Comparison of ENCODE assay signal across 8 cellular contexts in genomic region chr19:35266149-35266903, GRCh38. TPM values are rescaled to one million over a fixed set of nuclear protein-coding genes. Genes with fewer than 3 reads are reported as not detected.
DNase-seq lines count a peak whose midpoint lies in the region; ATAC-seq and TF ChIP-seq lines count a peak whose summit lies in the region.

No MANE protein-coding gene starts in this region.

- peak overlapping the region; percentile 48 for H3K4me3 Mint-ChIP-seq in WTC11

- TF ChIP-seq CTCF in GM12864 (IDR thresholded peaks at IDR 0.05; ENCODE audit: low read depth, low read length, missing control alignments) (no peak), WTC11 (IDR thresholded peaks at IDR 0.05) (no peak), fibroblast of villous mesenchyme (IDR thresholded peaks at IDR 0.05; ENCODE audit: insufficient read depth, low read depth, low read length) (no peak), retinal pigment epithelial cell (conservative IDR thresholded peaks at IDR 0.05; ENCODE audit: low read depth, low read length) (no peak)

- peaks cover 7% of the 10 kb centered on the region for H3K4me1 Mint-ChIP-seq in WTC11

- H3K9me3 Mint-ChIP-seq in WTC11, result no peaks in the 10 kb centered on the region

- no peaks in the 10 kb centered on the region for H3K27me3 Mint-ChIP-seq in WTC11 (ENCODE audit: low read depth)

- ATAC-seq in WTC11, result no peak

- H3K27ac Mint-ChIP-seq in WTC11, result peak overlapping the region; percentile 84

- H3K4me3 ChIP-seq in GM12864 (ENCODE audit: low read depth, low read length), result peak overlapping the region; percentile 87
- peak overlapping the region; percentile 71 for H3K4me3 ChIP-seq in fibroblast of villous mesenchyme (ENCODE audit: low read depth, low read length)
- peak overlapping the region; percentile 80 for H3K4me3 ChIP-seq in retinal pigment epithelial cell (ENCODE audit: low read length)

- POLR2A ChIA-PET in WTC11 (lab: Charles Lee), result interaction anchor here (0.6 kb wide), 1 partner anchor 20 kb away, joined by 3 read pairs; no protein-coding TSS in a partner anchor

- H3K36me3 Mint-ChIP-seq in WTC11, result peaks cover 28% of the 10 kb centered on the region

- no peak for DNase-seq in GM12864 (ENCODE audit: low read depth)
- DNase-seq in WTC11 (ENCODE audit: low spot score), result no peak
- DNase-seq in fibroblast of villous mesenchyme (ENCODE audit: low read depth), result no peak
- DNase-seq in retinal pigment epithelial cell (ENCODE audit: low read depth), result no peak
- no peak for DNase-seq in OCI-M1 (lab: John Stamatoyannopoulos, UW)
- no peak for DNase-seq in NCI-H2196 treated with DMSO at 0.1 percent for 48 hours (lab: John Stamatoyannopoulos, UW; ENCODE audit: unreplicated experiment)
- DNase-seq in NCI-H146 (lab: John Stamatoyannopoulos, UW), result no peak
- DNase-seq in NCI-H446 (lab: John Stamatoyannopoulos, UW), result no peak

- CTCF ChIA-PET in WTC11 (lab: Charles Lee), result interaction anchor here (0.6 to 2.5 kb wide), 6 partner anchors 28 to 211 kb away, joined by 3 to 8 read pairs (median 3); no protein-coding TSS in a partner anchor

TF ChIP-seq in WTC11, 78 proteins besides CTCF, POLR2A, EP300 and RAD21:
- TF ChIP-seq ZNF416 (CRISPR knock-in tag; IDR thresholded peaks at IDR 0.05) (0 out of 2 replicates have a peak, but pooled peaks have one; percentile 64), ZNF138 (CRISPR knock-in tag; conservative IDR thresholded peaks at IDR 0.05) (no peak), FOXP1 (CRISPR knock-in tag; IDR thresholded peaks at IDR 0.05; ENCODE audit: borderline replicate concordance) (no peak)
TF ChIP-seq in WTC11: peak in this region for 1.

RNA-seq across cellular contexts. Expression of gene USF2, which starts 2.4 kb away (rescaled TPM):
- 109 to 127 TPM (median 120 TPM) in 3 replicates for total RNA-seq in WTC11 (2021)
- total RNA-seq in fibroblast of villous mesenchyme, result 50.1 and 58.3 TPM in 2 replicates

RNA-seq across cellular contexts. Expression of gene HAMP, which starts 16.0 kb away (rescaled TPM):
- total RNA-seq in WTC11 (2021) (0.11 to 0.22 TPM (median 0.14 TPM) in 3 replicates), fibroblast of villous mesenchyme (not detected in 2 replicates)

RNA-seq across cellular contexts. Expression of gene LSR, which starts 17.5 kb away (rescaled TPM):
- 126 to 132 TPM (median 130 TPM) in 3 replicates for total RNA-seq in WTC11 (2021)
- 0.86 and 1.6 TPM in 2 replicates for total RNA-seq in fibroblast of villous mesenchyme

RNA-seq across cellular contexts. Expression of gene MAG, which starts 25.6 kb away (rescaled TPM):
- 0.23 to 0.53 TPM (median 0.46 TPM) in 3 replicates for total RNA-seq in WTC11 (2021)
- total RNA-seq in fibroblast of villous mesenchyme, result not detected in 2 replicates

RNA-seq across cellular contexts. Expression of gene FAM187B, which starts 37.8 kb away (rescaled TPM):
- total RNA-seq in WTC11 (2021), result 0.16 to 0.20 TPM in 2 of 3 replicates, not detected in the other
- total RNA-seq in fibroblast of villous mesenchyme, result not detected in 2 replicates

Comparison
In these comparisons a context has a peak if more than half of its experiments do, and no peak if none do; other contexts are left out.
1. RNA of gene LSR, which starts 17.5 kb away (total RNA-seq): 126 to 132 TPM in WTC11; 0.86 to 1.6 TPM in fibroblast of villous mesenchyme; every median in the first group is over 10 times any median in the second.
2. Peak in every context shown above with its lines, with median percentiles within 50 percentile points of each other: H3K4me3 ChIP-seq.